18 cellular contexts compared by ENCODE assay signal in genomic region chr19:52592301-52592700, GRCh38. TPM values are rescaled to one million over a fixed set of nuclear protein-coding genes. Genes with fewer than 3 reads are reported as not detected.
DNase-seq lines count a peak whose midpoint lies in the region; ATAC-seq and TF ChIP-seq lines count a peak whose summit lies in the region.
"Had no signal": no experiment of that assay in that cellular context is flagged by ENCODE, and none has a peak within 500 bp of the region (broad histone marks: within the 10 kb centered on the region; RNA-seq: fewer than 3 reads in every experiment).

No MANE protein-coding gene starts in this region.

- no peak overlapping the region for H2AFZ ChIP-seq in DND-41 (ENCODE audit: low read depth, low read length)
- H2AFZ ChIP-seq in Loucy (ENCODE audit: low read length) = no peak overlapping the region
- H2AFZ ChIP-seq: PC-9 had no signal

- 63 to 72% methylated on average over 2 to 3 of the region's 3 CpGs for WGBS in endodermal cell (ENCODE audit: insufficient coverage in 1 of 2, insufficient read length in 1 of 2), 2 experiments

- peaks cover 10% of the 10 kb centered on the region for H3K9me3 Mint-ChIP-seq in endodermal cell

- H3K27me3 Mint-ChIP-seq in endodermal cell (ENCODE audit: insufficient read depth) = no peaks in the 10 kb centered on the region

- no peaks in the 10 kb centered on the region for H3K4me1 ChIP-seq in DND-41 (ENCODE audit: insufficient read depth, low read length)
- no peaks in the 10 kb centered on the region for H3K4me1 ChIP-seq in Loucy (ENCODE audit: insufficient read depth, low read length, poor library complexity, severe bottlenecking)
- no peaks in the 10 kb centered on the region for H3K4me1 ChIP-seq in endodermal cell (ENCODE audit: control insufficient read depth, insufficient read depth, low read length)

- TF ChIP-seq CTCF in DND-41 (IDR thresholded peaks at IDR 0.05; ENCODE audit: borderline replicate concordance, extremely low read depth, low read length, poor library complexity, severe bottlenecking) (peak; percentile 57), Loucy (conservative IDR thresholded peaks at IDR 0.05; ENCODE audit: low read length) (peak; percentile 43), endodermal cell (conservative IDR thresholded peaks at IDR 0.05) (peak; percentile 45)

- H3K4me2 ChIP-seq in DND-41 (ENCODE audit: insufficient read depth, low read length) (no peak overlapping the region), Loucy (ENCODE audit: low read depth, low read length, poor library complexity, severe bottlenecking) (no peak overlapping the region)
- H3K4me2 ChIP-seq: PC-9 had no signal

- H3K36me3 ChIP-seq in DND-41 (ENCODE audit: insufficient read depth, low read length) = peaks cover 72% of the 10 kb centered on the region
- peaks cover 20% of the 10 kb centered on the region; the same call in 1 of the 2 replicates for H3K36me3 ChIP-seq in Loucy (ENCODE audit: insufficient read depth, low read length)
- peaks cover 65% of the 10 kb centered on the region for H3K36me3 ChIP-seq in endodermal cell (ENCODE audit: control insufficient read depth, insufficient read depth, low read length)

- H3K27me3 ChIP-seq in DND-41 (ENCODE audit: insufficient read depth, low read length, poor library complexity) (no peaks in the 10 kb centered on the region), Loucy (ENCODE audit: insufficient read depth, low read length, poor library complexity, severe bottlenecking) (no peaks in the 10 kb centered on the region), endodermal cell (ENCODE audit: control insufficient read depth, insufficient read depth, low read length, poor library complexity, severe bottlenecking) (no peaks in the 10 kb centered on the region)

- no peaks in the 10 kb centered on the region for H3F3A ChIP-seq in Loucy (ENCODE audit: low read depth)

- no peak overlapping the region for H3K4me3 ChIP-seq in DND-41 (ENCODE audit: low read depth in 1 of 2, low read length in 2 of 2)
- no peak overlapping the region for H3K4me3 ChIP-seq in Loucy (ENCODE audit: low read length, poor library complexity, severe bottlenecking)
- peak overlapping the region; percentile 49 for H3K4me3 ChIP-seq in endodermal cell (ENCODE audit: low read length)
- H3K4me3 ChIP-seq: K562, PC-9 had no signal

- H3K9me3 ChIP-seq in DND-41 (ENCODE audit: insufficient read depth, low read length, severe bottlenecking) (no peaks in the 10 kb centered on the region), Loucy (ENCODE audit: insufficient read depth, low read depth, low read length) (no peaks in the 10 kb centered on the region), endodermal cell (ENCODE audit: control insufficient read depth, low read length) (peaks cover 52% of the 10 kb centered on the region)

- H3K27ac ChIP-seq in DND-41 (ENCODE audit: low read length) (no peak overlapping the region), endodermal cell (ENCODE audit: low read depth, low read length) (no peak overlapping the region)
- H3K27ac ChIP-seq: 22Rv1, PC-9 had no signal

- peaks cover 5% of the 10 kb centered on the region; the same call in 1 of the 2 replicates for H4K20me1 ChIP-seq in DND-41 (ENCODE audit: insufficient read depth, low read length)
- no peaks in the 10 kb centered on the region for H4K20me1 ChIP-seq in Loucy (ENCODE audit: insufficient read depth, low read length, poor library complexity, severe bottlenecking)

- peaks cover 72% of the 10 kb centered on the region for H3K36me3 Mint-ChIP-seq in endodermal cell (ENCODE audit: low read depth)

- H3K4me3 Mint-ChIP-seq in endodermal cell = no peak overlapping the region
- H3K4me3 Mint-ChIP-seq: CD8-positive, alpha-beta T cell had no signal

- H3K4me1 Mint-ChIP-seq in endodermal cell = no peaks in the 10 kb centered on the region

- H3K27ac Mint-ChIP-seq in endodermal cell = no peak overlapping the region
- H3K27ac Mint-ChIP-seq: CD8-positive, alpha-beta T cell had no signal

- no peaks in the 10 kb centered on the region for H3K9me2 ChIP-seq in Loucy (replicated peaks; ENCODE audit: low read depth, low read length)

- H3K79me2 ChIP-seq in DND-41 (ENCODE audit: insufficient read depth, low read length) (0 out of 2 replicates have a peak, but pooled peaks cover 4% of the 10 kb centered on the region), Loucy (ENCODE audit: insufficient read depth, low read length) (no peaks in the 10 kb centered on the region)

- no peak overlapping the region for H3K9ac ChIP-seq in DND-41 (ENCODE audit: low read depth, low read length)
- H3K9ac ChIP-seq in Loucy (ENCODE audit: low read depth, low read length, poor library complexity, severe bottlenecking) = no peak overlapping the region
- no peak overlapping the region for H3K9ac ChIP-seq in endodermal cell (ENCODE audit: extremely low read depth, low read length, poor library complexity, severe bottlenecking)

- DNase-seq in DMS 273 (lab: John Stamatoyannopoulos, UW; ENCODE audit: unreplicated experiment) = peak; percentile 9
- no peak for DNase-seq in DMS 273 treated with DMSO at 0.1 percent for 48 hours (lab: John Stamatoyannopoulos, UW)
- peak; percentile 42 for DNase-seq in DND-41
- no peak for DNase-seq in endodermal cell
- DNase-seq in hypothalamus (lab: John Stamatoyannopoulos, UW) = no peak
- DNase-seq: CD8-positive, alpha-beta T cell; NCI-H1092 treated with DMSO at 0.1 percent for 48 hours; NCI-H187; NCI-H2171; NCI-H446 treated with DMSO at 0.1 percent for 48 hours; NCI-H748 treated with DMSO at 0.1 percent for 48 hours; PC-9 had no signal

- ATAC-seq in DND-41 (ENCODE audit: insufficient read depth, low read depth) (peak; percentile 72), HG02571 (IDR thresholded peaks at IDR 0.05; ENCODE audit: unreplicated experiment) (no peak), HG02973 (IDR thresholded peaks at IDR 0.05; ENCODE audit: unreplicated experiment) (no peak)
- ATAC-seq: CD8-positive, alpha-beta T cell; K562; Right ventricle myocardium inferior had no signal

RNA-seq across cellular contexts. Expression of gene ZNF701, which starts 22.2 kb away (rescaled TPM):
- 10 to 100 TPM; 42.0 to 45.3 TPM for total RNA-seq in endodermal cell
- 9.3 TPM for polyA plus RNA-seq in endodermal cell (2013, experiment 1 of 2)
- 10.8 TPM for polyA plus RNA-seq in endodermal cell (2013, experiment 2 of 2)

RNA-seq across cellular contexts. Expression of gene ZNF83, which starts 45.9 kb away (rescaled TPM):
- 10 to 100 TPM; 59.0 to 88.7 TPM for total RNA-seq in endodermal cell
- 62.8 TPM for polyA plus RNA-seq in endodermal cell (2013, experiment 1 of 2)
- 60.8 TPM for polyA plus RNA-seq in endodermal cell (2013, experiment 2 of 2)

Comparison
In these comparisons a context has a peak if more than half of its experiments do, and no peak if none do; other contexts are left out.
1. DNase-seq: peak in DMS 273 (single experiment) and DND-41 (single experiment); none in DMS 273 treated with DMSO at 0.1 percent for 48 hours (single experiment), endodermal cell (single experiment) and hypothalamus (0 of 51).
2. Peak in every context shown above with its lines, with median percentiles within 50 percentile points of each other: CTCF ChIP-seq.